ENCODE assay signal across 1 cellular context in the genomic region with DNA sequence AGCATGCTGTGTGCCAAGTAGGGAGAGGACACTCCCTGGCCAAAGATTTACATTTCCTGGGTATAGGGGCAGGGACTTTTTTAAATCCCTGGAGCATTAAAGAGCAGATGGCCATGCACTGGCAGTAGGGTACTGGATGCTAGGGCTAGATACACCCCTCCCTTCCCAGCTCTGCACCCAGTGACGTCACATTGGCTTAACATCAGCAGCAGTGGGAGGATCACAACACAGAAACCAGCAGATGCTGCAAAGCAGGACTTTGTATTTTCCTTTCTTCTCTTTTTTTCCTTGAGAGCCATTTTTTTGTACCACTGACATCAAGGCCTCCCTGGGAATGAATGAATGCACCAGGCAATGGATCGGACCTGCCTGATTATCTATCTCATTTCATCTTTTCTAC.
TF ChIP-seq lines count a peak whose summit lies in the region.

No MANE protein-coding gene starts in this region.

TF ChIP-seq in HepG2, 621 proteins besides CTCF, POLR2A, EP300 and RAD21 (continued from another document):
- TF ChIP-seq ZBTB38 (CRISPR knock-in tag; IDR thresholded peaks at IDR 0.05) (no peak), ZNF709 (CRISPR knock-in tag; IDR thresholded peaks at IDR 0.05) (no peak), HDAC1 (CRISPR knock-in tag; IDR thresholded peaks at IDR 0.05) (no peak)
